Comparison of ENCODE assay signal across 8 cellular contexts in the genomic region with DNA sequence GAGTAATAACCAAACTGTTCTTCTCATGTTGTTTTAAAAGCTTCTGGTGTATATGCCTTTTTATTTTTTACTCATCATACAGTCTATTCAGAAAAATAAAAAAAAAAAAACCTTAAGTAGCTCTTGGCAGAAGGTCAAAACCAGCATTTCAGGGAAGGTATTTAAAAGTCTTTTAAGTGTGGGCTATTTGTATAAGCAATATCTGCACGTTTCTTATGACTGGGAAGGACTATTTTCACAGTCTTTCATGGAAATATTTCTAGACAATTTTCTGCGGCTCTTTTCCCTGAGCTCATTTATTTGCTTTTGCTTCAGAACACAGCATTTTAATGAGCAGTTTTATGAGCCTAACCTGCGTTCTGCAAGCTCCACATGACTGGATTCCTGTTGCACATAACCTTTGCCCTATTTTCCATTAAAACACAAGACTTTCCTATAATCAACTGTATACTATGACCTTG.
DNase-seq lines count a peak whose midpoint lies in the region; ATAC-seq and TF ChIP-seq lines count a peak whose summit lies in the region.

No MANE protein-coding gene starts in this region.

- H3K36me3 ChIP-seq in RWPE2 (ENCODE audit: low read depth) (no peaks in the 10 kb centered on the region), suprapubic skin (no peaks in the 10 kb centered on the region)

- TF ChIP-seq POLR2A in suprapubic skin (IDR thresholded peaks at IDR 0.05): no peak

- no peak overlapping the region for H3K4me3 Mint-ChIP-seq in activated CD4-positive, alpha-beta T cell treated with anti-CD3 and anti-CD28 coated beads for 36 hours
- H3K4me3 Mint-ChIP-seq in activated CD4-positive, alpha-beta T cell treated with anti-CD3 and anti-CD28 coated beads, Interleukin-2, amount 10 ng/mL, durations not matched to agents 24 days and 14 days: no peak overlapping the region

- H3K9me3 ChIP-seq in RWPE2 (ENCODE audit: severe bottlenecking): no peaks in the 10 kb centered on the region
- no peaks in the 10 kb centered on the region for H3K9me3 ChIP-seq in suprapubic skin

- H3K27ac Mint-ChIP-seq in activated CD4-positive, alpha-beta T cell treated with anti-CD3 and anti-CD28 coated beads for 36 hours: peak overlapping the region; percentile 77
- no peak overlapping the region for H3K27ac Mint-ChIP-seq in activated CD4-positive, alpha-beta T cell treated with anti-CD3 and anti-CD28 coated beads, Interleukin-2, amount 10 ng/mL, durations not matched to agents 24 days and 14 days

- WGBS in suprapubic skin: 11% methylated on average over 3 of the region's 3 CpGs

- no peak overlapping the region for H3K4me3 ChIP-seq in RWPE2 (ENCODE audit: severe bottlenecking)
- H3K4me3 ChIP-seq in suprapubic skin: no peak overlapping the region

- CTCF ChIA-PET in activated CD4-positive, alpha-beta T cell treated with anti-CD3 and anti-CD28 coated beads for 36 hours (lab: Charles Lee): interaction anchor here (0.6 to 4.2 kb wide), 12 partner anchors 12 to 374 kb away, joined by 3 to 45 read pairs (median 5); no protein-coding TSS in a partner anchor

- no peaks in the 10 kb centered on the region for H3K27me3 Mint-ChIP-seq in activated CD4-positive, alpha-beta T cell treated with anti-CD3 and anti-CD28 coated beads for 36 hours
- H3K27me3 Mint-ChIP-seq in activated CD4-positive, alpha-beta T cell treated with anti-CD3 and anti-CD28 coated beads, Interleukin-2, amount 10 ng/mL, durations not matched to agents 24 days and 14 days: no peaks in the 10 kb centered on the region

- intact Hi-C loops in activated CD4-positive, alpha-beta T cell treated with anti-CD3 and anti-CD28 coated beads for 36 hours (cut with DNase I, micrococcal nuclease): loop anchor here (2.0 to 10.0 kb wide), 5 partner anchors 21 to 535 kb away; no protein-coding TSS in a partner anchor
- intact Hi-C loops in activated CD4-positive, alpha-beta T cell treated with anti-CD3 and anti-CD28 coated beads, Interleukin-2, amount 10 ng/mL, durations not matched to agents 24 days and 14 days (cut with micrococcal nuclease): loop anchor here (2.0 kb wide), 2 partner anchors 173 to 339 kb away; a partner anchor contains a TSS

- H3K27ac ChIP-seq in RWPE2 (ENCODE audit: poor library complexity, severe bottlenecking) (peak overlapping the region; percentile 95), suprapubic skin (peak overlapping the region; percentile 79)

- ATAC-seq in activated CD4-positive, alpha-beta T cell treated with anti-CD3 and anti-CD28 coated beads for 36 hours: no peak
- peak; percentile 46 for ATAC-seq in RWPE2 (ENCODE audit: low read depth)
- ATAC-seq in GM19452 (IDR thresholded peaks at IDR 0.05; ENCODE audit: unreplicated experiment): no peak

- TF ChIP-seq CTCF in RWPE2 (IDR thresholded peaks at IDR 0.05; ENCODE audit: poor library complexity, severe bottlenecking) (no peak), suprapubic skin (IDR thresholded peaks at IDR 0.05) (no peak)

- H3K27me3 ChIP-seq in RWPE2 (ENCODE audit: insufficient read depth, poor library complexity, severe bottlenecking) (no peaks in the 10 kb centered on the region), suprapubic skin (no peaks in the 10 kb centered on the region)

- DNase-seq in activated CD4-positive, alpha-beta T cell treated with anti-CD3 and anti-CD28 coated beads for 36 hours: no peak
- no peak for DNase-seq in activated CD4-positive, alpha-beta T cell treated with anti-CD3 and anti-CD28 coated beads, Interleukin-2, amount 10 ng/mL, durations not matched to agents 24 days and 14 days
- DNase-seq in RWPE2 (ENCODE audit: low spot score) (no peak), fibroblast of peridontal ligament (ENCODE audit: extremely low read depth) (peak; percentile 47), suprapubic skin (ENCODE audit: low spot score in 2 of 2) (no peak), AG20443 (ENCODE audit: low spot score) (no peak)
- no peak for DNase-seq in activated CD4-positive, CD25-positive, alpha-beta regulatory T cell (lab: John Stamatoyannopoulos, UW)

- TF ChIP-seq EP300 in suprapubic skin (IDR thresholded peaks at IDR 0.05): no peak

- H3K4me1 Mint-ChIP-seq in activated CD4-positive, alpha-beta T cell treated with anti-CD3 and anti-CD28 coated beads for 36 hours: peaks cover 49% of the 10 kb centered on the region
- H3K4me1 Mint-ChIP-seq in activated CD4-positive, alpha-beta T cell treated with anti-CD3 and anti-CD28 coated beads, Interleukin-2, amount 10 ng/mL, durations not matched to agents 24 days and 14 days: peaks cover 36% of the 10 kb centered on the region

- H3K36me3 Mint-ChIP-seq in activated CD4-positive, alpha-beta T cell treated with anti-CD3 and anti-CD28 coated beads for 36 hours (ENCODE audit: low read depth): no peaks in the 10 kb centered on the region
- H3K36me3 Mint-ChIP-seq in activated CD4-positive, alpha-beta T cell treated with anti-CD3 and anti-CD28 coated beads, Interleukin-2, amount 10 ng/mL, durations not matched to agents 24 days and 14 days (ENCODE audit: low read depth): no peaks in the 10 kb centered on the region

- no peaks in the 10 kb centered on the region for H3K9me3 Mint-ChIP-seq in activated CD4-positive, alpha-beta T cell treated with anti-CD3 and anti-CD28 coated beads for 36 hours (ENCODE audit: low read depth)
- no peaks in the 10 kb centered on the region for H3K9me3 Mint-ChIP-seq in activated CD4-positive, alpha-beta T cell treated with anti-CD3 and anti-CD28 coated beads, Interleukin-2, amount 10 ng/mL, durations not matched to agents 24 days and 14 days

- peaks cover 52% of the 10 kb centered on the region for H3K4me1 ChIP-seq in RWPE2 (ENCODE audit: insufficient read depth, poor library complexity, severe bottlenecking)
- peaks cover 40% of the 10 kb centered on the region for H3K4me1 ChIP-seq in suprapubic skin

- POLR2A ChIA-PET in activated CD4-positive, alpha-beta T cell treated with anti-CD3 and anti-CD28 coated beads for 36 hours (lab: Charles Lee): interaction anchor here (0.6 to 2.0 kb wide), 4 partner anchors 21 to 37 kb away, joined by 3 to 22 read pairs (median 10); no protein-coding TSS in a partner anchor
